In the genomic region with DNA sequence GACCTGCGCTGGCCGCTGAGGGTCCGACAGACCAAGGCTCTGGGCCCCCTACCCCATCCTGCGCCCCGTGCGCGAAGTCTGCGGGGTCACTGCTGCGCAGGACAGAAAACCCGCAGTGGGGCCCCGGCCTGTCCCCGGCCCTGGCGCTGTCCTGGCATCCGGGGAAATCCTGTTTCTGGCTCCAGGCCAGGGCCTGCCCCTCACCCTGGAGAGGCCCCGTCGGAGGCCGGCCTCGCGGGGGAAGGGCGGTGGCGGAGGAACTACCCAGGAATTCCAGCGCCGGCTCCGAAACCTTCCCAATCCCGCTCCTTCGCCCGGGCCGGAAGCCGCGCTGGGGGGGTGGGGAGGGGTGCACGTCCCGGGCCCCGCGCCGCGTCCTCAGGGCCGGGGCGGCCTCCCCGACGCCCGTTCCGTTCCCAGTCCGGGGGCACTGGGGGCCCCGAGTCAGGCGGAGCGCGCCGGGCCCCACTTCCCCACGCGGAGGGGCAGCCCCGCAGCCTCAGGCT, we compare ENCODE assay signal across 1 cellular context.
A peak's percentile ranks its signal among the peaks of the same experiment; 100 is the strongest.
TF ChIP-seq lines count a peak whose summit lies in the region.

No MANE protein-coding gene starts in this region.

TF ChIP-seq in HepG2, 621 proteins besides CTCF, POLR2A, EP300 and RAD21 (continued from another document and continues in another):
- TF ChIP-seq, protein P1, sequence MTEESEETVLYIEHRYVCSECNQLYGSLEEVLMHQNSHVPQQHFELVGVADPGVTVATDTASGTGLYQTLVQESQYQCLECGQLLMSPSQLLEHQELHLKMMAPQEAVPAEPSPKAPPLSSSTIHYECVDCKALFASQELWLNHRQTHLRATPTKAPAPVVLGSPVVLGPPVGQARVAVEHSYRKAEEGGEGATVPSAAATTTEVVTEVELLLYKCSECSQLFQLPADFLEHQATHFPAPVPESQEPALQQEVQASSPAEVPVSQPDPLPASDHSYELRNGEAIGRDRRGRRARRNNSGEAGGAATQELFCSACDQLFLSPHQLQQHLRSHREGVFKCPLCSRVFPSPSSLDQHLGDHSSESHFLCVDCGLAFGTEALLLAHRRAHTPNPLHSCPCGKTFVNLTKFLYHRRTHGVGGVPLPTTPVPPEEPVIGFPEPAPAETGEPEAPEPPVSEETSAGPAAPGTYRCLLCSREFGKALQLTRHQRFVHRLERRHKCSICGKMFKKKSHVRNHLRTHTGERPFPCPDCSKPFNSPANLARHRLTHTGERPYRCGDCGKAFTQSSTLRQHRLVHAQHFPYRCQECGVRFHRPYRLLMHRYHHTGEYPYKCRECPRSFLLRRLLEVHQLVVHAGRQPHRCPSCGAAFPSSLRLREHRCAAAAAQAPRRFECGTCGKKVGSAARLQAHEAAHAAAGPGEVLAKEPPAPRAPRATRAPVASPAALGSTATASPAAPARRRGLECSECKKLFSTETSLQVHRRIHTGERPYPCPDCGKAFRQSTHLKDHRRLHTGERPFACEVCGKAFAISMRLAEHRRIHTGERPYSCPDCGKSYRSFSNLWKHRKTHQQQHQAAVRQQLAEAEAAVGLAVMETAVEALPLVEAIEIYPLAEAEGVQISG (CRISPR knock-in tag; IDR thresholded peaks at IDR 0.05), result no peak
- peak; percentile 73 for TF ChIP-seq HNRNPK (IDR thresholded peaks at IDR 0.05; ENCODE audit: low read depth, low read length, poor library complexity, severe bottlenecking)
- TF ChIP-seq ETV5 (CRISPR knock-in tag; IDR thresholded peaks at IDR 0.05; ENCODE audit: borderline replicate concordance), result peak; percentile 56; the same call in 1 of the 2 replicates
- TF ChIP-seq ISX (CRISPR knock-in tag; conservative IDR thresholded peaks at IDR 0.05), result no peak
- TF ChIP-seq MAFG (CRISPR knock-in tag; IDR thresholded peaks at IDR 0.05), result no peak
- no peak for TF ChIP-seq SMAD9 (CRISPR knock-in tag; IDR thresholded peaks at IDR 0.05)
- peak; percentile 25; the same call in 1 of the 2 replicates for TF ChIP-seq KDM5B (CRISPR knock-in tag; IDR thresholded peaks at IDR 0.05; ENCODE audit: borderline replicate concordance)
- TF ChIP-seq, protein P2, sequence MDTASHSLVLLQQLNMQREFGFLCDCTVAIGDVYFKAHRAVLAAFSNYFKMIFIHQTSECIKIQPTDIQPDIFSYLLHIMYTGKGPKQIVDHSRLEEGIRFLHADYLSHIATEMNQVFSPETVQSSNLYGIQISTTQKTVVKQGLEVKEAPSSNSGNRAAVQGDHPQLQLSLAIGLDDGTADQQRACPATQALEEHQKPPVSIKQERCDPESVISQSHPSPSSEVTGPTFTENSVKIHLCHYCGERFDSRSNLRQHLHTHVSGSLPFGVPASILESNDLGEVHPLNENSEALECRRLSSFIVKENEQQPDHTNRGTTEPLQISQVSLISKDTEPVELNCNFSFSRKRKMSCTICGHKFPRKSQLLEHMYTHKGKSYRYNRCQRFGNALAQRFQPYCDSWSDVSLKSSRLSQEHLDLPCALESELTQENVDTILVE (CRISPR knock-in tag; IDR thresholded peaks at IDR 0.05), result no peak
- peak; percentile 60 for TF ChIP-seq SAP130 (CRISPR knock-in tag; IDR thresholded peaks at IDR 0.05; ENCODE audit: low read depth)
- no peak for TF ChIP-seq MED8 (CRISPR knock-in tag; IDR thresholded peaks at IDR 0.05; ENCODE audit: insufficient replicate concordance)
- no peak for TF ChIP-seq ZNF260 (CRISPR knock-in tag; IDR thresholded peaks at IDR 0.05; ENCODE audit: borderline replicate concordance, low read depth)
- TF ChIP-seq RFX5 (IDR thresholded peaks at IDR 0.05; ENCODE audit: low read depth, low read length), result no peak
- no peak for TF ChIP-seq MTA3 (CRISPR knock-in tag; IDR thresholded peaks at IDR 0.05)
- TF ChIP-seq PLRG1 (conservative IDR thresholded peaks at IDR 0.05), result no peak
- no peak for TF ChIP-seq KLF13 (CRISPR knock-in tag; IDR thresholded peaks at IDR 0.05)
- no peak for TF ChIP-seq SP140L (CRISPR knock-in tag; IDR thresholded peaks at IDR 0.05; ENCODE audit: borderline replicate concordance)
- TF ChIP-seq FLYWCH1 (CRISPR knock-in tag; IDR thresholded peaks at IDR 0.05), result no peak
- TF ChIP-seq HDAC2 (CRISPR knock-in tag; IDR thresholded peaks at IDR 0.05), result 0 out of 2 replicates have a peak, but pooled peaks have one; percentile 45
- no peak for TF ChIP-seq CBX1 (IDR thresholded peaks at IDR 0.05; ENCODE audit: low read depth)
- TF ChIP-seq ZNF761 (CRISPR knock-in tag; conservative IDR thresholded peaks at IDR 0.05), result no peak
- TF ChIP-seq, protein P3, sequence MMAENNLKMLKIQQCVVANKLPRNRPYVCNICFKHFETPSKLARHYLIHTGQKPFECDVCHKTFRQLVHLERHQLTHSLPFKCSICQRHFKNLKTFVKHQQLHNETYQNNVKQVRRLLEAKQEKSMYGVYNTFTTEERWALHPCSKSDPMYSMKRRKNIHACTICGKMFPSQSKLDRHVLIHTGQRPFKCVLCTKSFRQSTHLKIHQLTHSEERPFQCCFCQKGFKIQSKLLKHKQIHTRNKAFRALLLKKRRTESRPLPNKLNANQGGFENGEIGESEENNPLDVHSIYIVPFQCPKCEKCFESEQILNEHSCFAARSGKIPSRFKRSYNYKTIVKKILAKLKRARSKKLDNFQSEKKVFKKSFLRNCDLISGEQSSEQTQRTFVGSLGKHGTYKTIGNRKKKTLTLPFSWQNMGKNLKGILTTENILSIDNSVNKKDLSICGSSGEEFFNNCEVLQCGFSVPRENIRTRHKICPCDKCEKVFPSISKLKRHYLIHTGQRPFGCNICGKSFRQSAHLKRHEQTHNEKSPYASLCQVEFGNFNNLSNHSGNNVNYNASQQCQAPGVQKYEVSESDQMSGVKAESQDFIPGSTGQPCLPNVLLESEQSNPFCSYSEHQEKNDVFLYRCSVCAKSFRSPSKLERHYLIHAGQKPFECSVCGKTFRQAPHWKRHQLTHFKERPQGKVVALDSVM (CRISPR knock-in tag; IDR thresholded peaks at IDR 0.05), result peak; percentile 93
- no peak for TF ChIP-seq ZNF572 (CRISPR knock-in tag; IDR thresholded peaks at IDR 0.05)
- no peak for TF ChIP-seq SRF (IDR thresholded peaks at IDR 0.05; ENCODE audit: low read depth, low read length)
- TF ChIP-seq ZNF331 (CRISPR knock-in tag; IDR thresholded peaks at IDR 0.05), result peak; percentile 69
- no peak for TF ChIP-seq JUND (CRISPR knock-in tag; IDR thresholded peaks at IDR 0.05)
- no peak for TF ChIP-seq FOXP1 (IDR thresholded peaks at IDR 0.05)
- TF ChIP-seq FOXP1 (CRISPR knock-in tag; IDR thresholded peaks at IDR 0.05), result no peak
- no peak for TF ChIP-seq GATA4 (IDR thresholded peaks at IDR 0.05; ENCODE audit: borderline replicate concordance, low read depth)
- no peak for TF ChIP-seq ZNF850 (CRISPR knock-in tag; conservative IDR thresholded peaks at IDR 0.05)
- 0 out of 2 replicates have a peak, but pooled peaks have one; percentile 28 for TF ChIP-seq MED1 (CRISPR knock-in tag; IDR thresholded peaks at IDR 0.05)
- no peak for TF ChIP-seq HOXA5 (CRISPR knock-in tag; IDR thresholded peaks at IDR 0.05)
- TF ChIP-seq ZNF563 (CRISPR knock-in tag; IDR thresholded peaks at IDR 0.05), result 0 out of 2 replicates have a peak, but pooled peaks have one; percentile 25
- TF ChIP-seq ATRX (CRISPR knock-in tag; IDR thresholded peaks at IDR 0.05; ENCODE audit: borderline replicate concordance), result no peak
- TF ChIP-seq TCF12 (IDR thresholded peaks at IDR 0.05), result no peak
- 0 out of 2 replicates have a peak, but pooled peaks have one; percentile 46 for TF ChIP-seq TCF12 (CRISPR knock-in tag; IDR thresholded peaks at IDR 0.05)
- no peak for TF ChIP-seq BORCS8-MEF2B (CRISPR knock-in tag; IDR thresholded peaks at IDR 0.05)
- TF ChIP-seq ZNF17 (CRISPR knock-in tag; IDR thresholded peaks at IDR 0.05), result no peak
- no peak for TF ChIP-seq ZIK1 (CRISPR knock-in tag; IDR thresholded peaks at IDR 0.05; ENCODE audit: borderline replicate concordance, low read depth)
- TF ChIP-seq, protein P4, sequence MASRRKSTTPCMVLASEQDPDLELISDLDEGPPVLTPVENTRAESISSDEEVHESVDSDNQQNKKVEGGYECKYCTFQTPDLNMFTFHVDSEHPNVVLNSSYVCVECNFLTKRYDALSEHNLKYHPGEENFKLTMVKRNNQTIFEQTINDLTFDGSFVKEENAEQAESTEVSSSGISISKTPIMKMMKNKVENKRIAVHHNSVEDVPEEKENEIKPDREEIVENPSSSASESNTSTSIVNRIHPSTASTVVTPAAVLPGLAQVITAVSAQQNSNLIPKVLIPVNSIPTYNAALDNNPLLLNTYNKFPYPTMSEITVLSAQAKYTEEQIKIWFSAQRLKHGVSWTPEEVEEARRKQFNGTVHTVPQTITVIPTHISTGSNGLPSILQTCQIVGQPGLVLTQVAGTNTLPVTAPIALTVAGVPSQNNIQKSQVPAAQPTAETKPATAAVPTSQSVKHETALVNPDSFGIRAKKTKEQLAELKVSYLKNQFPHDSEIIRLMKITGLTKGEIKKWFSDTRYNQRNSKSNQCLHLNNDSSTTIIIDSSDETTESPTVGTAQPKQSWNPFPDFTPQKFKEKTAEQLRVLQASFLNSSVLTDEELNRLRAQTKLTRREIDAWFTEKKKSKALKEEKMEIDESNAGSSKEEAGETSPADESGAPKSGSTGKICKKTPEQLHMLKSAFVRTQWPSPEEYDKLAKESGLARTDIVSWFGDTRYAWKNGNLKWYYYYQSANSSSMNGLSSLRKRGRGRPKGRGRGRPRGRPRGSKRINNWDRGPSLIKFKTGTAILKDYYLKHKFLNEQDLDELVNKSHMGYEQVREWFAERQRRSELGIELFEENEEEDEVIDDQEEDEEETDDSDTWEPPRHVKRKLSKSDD (CRISPR knock-in tag; IDR thresholded peaks at IDR 0.05; ENCODE audit: low read depth), result no peak
- TF ChIP-seq SMC3 (IDR thresholded peaks at IDR 0.05; ENCODE audit: low read length), result no peak
- no peak for TF ChIP-seq TEAD2 (CRISPR knock-in tag; IDR thresholded peaks at IDR 0.05)
- peak; percentile 57 for TF ChIP-seq TEAD3 (CRISPR knock-in tag; optimal IDR thresholded peaks at IDR 0.05; ENCODE audit: borderline replicate concordance)
- TF ChIP-seq, protein P5, sequence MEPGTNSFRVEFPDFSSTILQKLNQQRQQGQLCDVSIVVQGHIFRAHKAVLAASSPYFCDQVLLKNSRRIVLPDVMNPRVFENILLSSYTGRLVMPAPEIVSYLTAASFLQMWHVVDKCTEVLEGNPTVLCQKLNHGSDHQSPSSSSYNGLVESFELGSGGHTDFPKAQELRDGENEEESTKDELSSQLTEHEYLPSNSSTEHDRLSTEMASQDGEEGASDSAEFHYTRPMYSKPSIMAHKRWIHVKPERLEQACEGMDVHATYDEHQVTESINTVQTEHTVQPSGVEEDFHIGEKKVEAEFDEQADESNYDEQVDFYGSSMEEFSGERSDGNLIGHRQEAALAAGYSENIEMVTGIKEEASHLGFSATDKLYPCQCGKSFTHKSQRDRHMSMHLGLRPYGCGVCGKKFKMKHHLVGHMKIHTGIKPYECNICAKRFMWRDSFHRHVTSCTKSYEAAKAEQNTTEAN (CRISPR knock-in tag; conservative IDR thresholded peaks at IDR 0.05), result no peak
- no peak for TF ChIP-seq ZNF792 (CRISPR knock-in tag; IDR thresholded peaks at IDR 0.05)
- no peak for TF ChIP-seq CHD2 (IDR thresholded peaks at IDR 0.05; ENCODE audit: low read depth, low read length)
- TF ChIP-seq JUNB (CRISPR knock-in tag; IDR thresholded peaks at IDR 0.05; ENCODE audit: borderline replicate concordance), result no peak
- no peak for TF ChIP-seq CBX5 (CRISPR knock-in tag; IDR thresholded peaks at IDR 0.05; ENCODE audit: borderline replicate concordance)
- TF ChIP-seq, protein P6, sequence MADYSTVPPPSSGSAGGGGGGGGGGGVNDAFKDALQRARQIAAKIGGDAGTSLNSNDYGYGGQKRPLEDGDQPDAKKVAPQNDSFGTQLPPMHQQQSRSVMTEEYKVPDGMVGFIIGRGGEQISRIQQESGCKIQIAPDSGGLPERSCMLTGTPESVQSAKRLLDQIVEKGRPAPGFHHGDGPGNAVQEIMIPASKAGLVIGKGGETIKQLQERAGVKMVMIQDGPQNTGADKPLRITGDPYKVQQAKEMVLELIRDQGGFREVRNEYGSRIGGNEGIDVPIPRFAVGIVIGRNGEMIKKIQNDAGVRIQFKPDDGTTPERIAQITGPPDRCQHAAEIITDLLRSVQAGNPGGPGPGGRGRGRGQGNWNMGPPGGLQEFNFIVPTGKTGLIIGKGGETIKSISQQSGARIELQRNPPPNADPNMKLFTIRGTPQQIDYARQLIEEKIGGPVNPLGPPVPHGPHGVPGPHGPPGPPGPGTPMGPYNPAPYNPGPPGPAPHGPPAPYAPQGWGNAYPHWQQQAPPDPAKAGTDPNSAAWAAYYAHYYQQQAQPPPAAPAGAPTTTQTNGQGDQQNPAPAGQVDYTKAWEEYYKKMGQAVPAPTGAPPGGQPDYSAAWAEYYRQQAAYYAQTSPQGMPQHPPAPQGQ (CRISPR knock-in tag; IDR thresholded peaks at IDR 0.05; ENCODE audit: borderline replicate concordance), result no peak
- no peak for TF ChIP-seq ELF3 (CRISPR knock-in tag; IDR thresholded peaks at IDR 0.05)
- no peak for TF ChIP-seq ZFAT (CRISPR knock-in tag; conservative IDR thresholded peaks at IDR 0.05)
- TF ChIP-seq, protein P7, sequence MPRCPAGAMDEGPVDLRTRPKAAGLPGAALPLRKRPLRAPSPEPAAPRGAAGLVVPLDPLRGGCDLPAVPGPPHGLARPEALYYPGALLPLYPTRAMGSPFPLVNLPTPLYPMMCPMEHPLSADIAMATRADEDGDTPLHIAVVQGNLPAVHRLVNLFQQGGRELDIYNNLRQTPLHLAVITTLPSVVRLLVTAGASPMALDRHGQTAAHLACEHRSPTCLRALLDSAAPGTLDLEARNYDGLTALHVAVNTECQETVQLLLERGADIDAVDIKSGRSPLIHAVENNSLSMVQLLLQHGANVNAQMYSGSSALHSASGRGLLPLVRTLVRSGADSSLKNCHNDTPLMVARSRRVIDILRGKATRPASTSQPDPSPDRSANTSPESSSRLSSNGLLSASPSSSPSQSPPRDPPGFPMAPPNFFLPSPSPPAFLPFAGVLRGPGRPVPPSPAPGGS (CRISPR knock-in tag; IDR thresholded peaks at IDR 0.05), result no peak
- peak; percentile 50; the same call in 1 of the 2 replicates for TF ChIP-seq RBFOX2 (IDR thresholded peaks at IDR 0.05; ENCODE audit: low read depth, low read length)
- no peak; the same call in 1 of the 2 replicates for TF ChIP-seq POGZ (CRISPR knock-in tag; IDR thresholded peaks at IDR 0.05)
- no peak; the same call in 1 of the 2 replicates for TF ChIP-seq ZC3H13 (CRISPR knock-in tag; IDR thresholded peaks at IDR 0.05)
- TF ChIP-seq RORA (CRISPR knock-in tag; IDR thresholded peaks at IDR 0.05), result no peak
- no peak for TF ChIP-seq ZNF737 (CRISPR knock-in tag; IDR thresholded peaks at IDR 0.05; ENCODE audit: borderline replicate concordance)
- TF ChIP-seq ZNF883 (CRISPR knock-in tag; IDR thresholded peaks at IDR 0.05; ENCODE audit: not compliant biosample characterization), result no peak
